8 cellular contexts compared by ENCODE assay signal in genomic region chrX:125205084-125205917, GRCh38.
DNase-seq lines count a peak whose midpoint lies in the region; ATAC-seq and TF ChIP-seq lines count a peak whose summit lies in the region.

No MANE protein-coding gene starts in this region.

- H3K9me3 ChIP-seq in muscle layer of duodenum (ENCODE audit: control insufficient read depth in 1 of 2, low read length in 2 of 2): no peaks in the 10 kb centered on the region

- DNase-seq in Ammon's horn (ENCODE audit: low spot score) (peak; percentile 33), T1000 (lab: John Stamatoyannopoulos, UW) (peak; percentile 51), erythroblast (lab: John Stamatoyannopoulos, UW) (peak; percentile 54 to 57), type B pancreatic cell (ENCODE audit: extremely low spot score, unreplicated experiment) (peak; percentile 72), GOT3 (lab: John Stamatoyannopoulos, UW) (no peak), RKO (ENCODE audit: low spot score) (no peak)

- H3K36me3 Mint-ChIP-seq in type B pancreatic cell: no peaks in the 10 kb centered on the region

- H3K4me1 Mint-ChIP-seq in type B pancreatic cell (ENCODE audit: unreplicated experiment): peaks cover 13% of the 10 kb centered on the region

- ATAC-seq in HG02938 (IDR thresholded peaks at IDR 0.05; ENCODE audit: unreplicated experiment): peak; percentile 53

- peaks cover 70% of the 10 kb centered on the region for H3K27me3 Mint-ChIP-seq in type B pancreatic cell

- TF ChIP-seq CTCF in type B pancreatic cell (conservative IDR thresholded peaks at IDR 0.05): peak; percentile 61

- peak overlapping the region; percentile 23 for H3K27ac ChIP-seq in muscle layer of duodenum (ENCODE audit: low read length)

- H3K4me3 ChIP-seq in muscle layer of duodenum (ENCODE audit: low read depth in 1 of 2, low read length in 2 of 2): peak overlapping the region; percentile 50 to 69

- peak overlapping the region; percentile 90 for H3K4me3 Mint-ChIP-seq in type B pancreatic cell

- no peak for TF ChIP-seq POLR2A in erythroblast (IDR thresholded peaks at IDR 0.05; ENCODE audit: low read length)

- no peaks in the 10 kb centered on the region for H3K9me3 Mint-ChIP-seq in type B pancreatic cell

- H3K4me1 ChIP-seq in muscle layer of duodenum (ENCODE audit: control insufficient read depth in 1 of 2, insufficient read depth in 2 of 2, low read length in 2 of 2): peaks cover 0 to 4% of the 10 kb centered on the region in 2 donors

- peak overlapping the region; percentile 82 for H3K27ac Mint-ChIP-seq in type B pancreatic cell

- no peaks in the 10 kb centered on the region for H3K27me3 ChIP-seq in muscle layer of duodenum (ENCODE audit: low read depth, low read length)

- no peaks in the 10 kb centered on the region for H3K36me3 ChIP-seq in muscle layer of duodenum (ENCODE audit: control insufficient read depth in 1 of 2, insufficient read depth in 2 of 2, low read length in 2 of 2)

Comparison
In these comparisons a context has a peak if more than half of its experiments do, and no peak if none do; other contexts are left out.
1. DNase-seq: peak in Ammon's horn (single experiment), T1000 (single experiment), erythroblast (2 of 2) and type B pancreatic cell (single experiment); none in GOT3 (single experiment) and RKO (single experiment).